Comparison of ENCODE assay signal across 26 cellular contexts in genomic region chr1:64942118-64942517, GRCh38. TPM values are rescaled to one million over a fixed set of nuclear protein-coding genes. Genes with fewer than 3 reads are reported as not detected.
DNase-seq lines count a peak whose midpoint lies in the region; ATAC-seq and TF ChIP-seq lines count a peak whose summit lies in the region.
"Had no signal": no experiment of that assay in that cellular context is flagged by ENCODE, and none has a peak within 500 bp of the region (broad histone marks: within the 10 kb centered on the region; RNA-seq: fewer than 3 reads in every experiment).

No MANE protein-coding gene starts in this region.

- POLR2A ChIA-PET in naive thymus-derived CD4-positive, alpha-beta T cell (lab: Charles Lee): interaction anchor here (0.9 kb wide), 1 partner anchor 22 kb away, joined by 3 read pairs; no protein-coding TSS in a partner anchor

- H3K4me2 ChIP-seq in BLaER1 treated with 17β-estradiol and CSF1 and Interleukin-3, amounts not matched to agents 10 nM and 100 nM: peak overlapping the region in 6 of 11 experiments; percentile 14 to 52 (median 28); a peak in 8 of 22 replicates
- 0 out of 2 replicates have a peak overlapping the region, but pooled peaks have one; percentile 10 for H3K4me2 ChIP-seq in MM.1S (ENCODE audit: low read depth, low read length)
- H3K4me2 ChIP-seq: GM23338, SK-N-SH had no signal

- peak overlapping the region; percentile 55 for H3K27ac Mint-ChIP-seq in activated naive CD4-positive, alpha-beta T cell treated with anti-CD3 and anti-CD28 coated beads, Interleukin-2, amount 50 U/mL, for 24 hours
- peak overlapping the region in 5 of 9 donors; percentile 0 to 47 (median 18) for H3K27ac Mint-ChIP-seq in naive thymus-derived CD4-positive, alpha-beta T cell
- no peak overlapping the region for H3K27ac Mint-ChIP-seq in Calu3 (ENCODE audit: unreplicated experiment)
- H3K27ac Mint-ChIP-seq: dendritic cell treated with granulocyte-macrophage colony-stimulating factor and Interleukin-4, amounts not matched to agents 40 ng/mL and 50 ng/mL, for 4 days; endodermal cell; mesothelial cell of epicardium; T-helper 1 cell treated with Interleukin-12 subunit alpha and Interleukin-12 subunit beta and Interleukin-4 antibody, amounts not matched to agents 30 μg/mL and 1 μg/mL, for 36 hours had no signal

- H3K4me1 Mint-ChIP-seq in activated naive CD4-positive, alpha-beta T cell treated with anti-CD3 and anti-CD28 coated beads, Interleukin-2, amount 50 U/mL, for 24 hours: peaks cover 81% of the 10 kb centered on the region
- H3K4me1 Mint-ChIP-seq in naive thymus-derived CD4-positive, alpha-beta T cell: peaks cover 32 to 92% (median 82%) of the 10 kb centered on the region in 7 donors
- H3K4me1 Mint-ChIP-seq in Calu3 (ENCODE audit: low read depth, unreplicated experiment): peaks cover 17% of the 10 kb centered on the region
- H3K4me1 Mint-ChIP-seq: endodermal cell, mesothelial cell of epicardium had no signal

- H3F3A ChIP-seq in MM.1S (ENCODE audit: insufficient read depth, low read length): no peaks in the 10 kb centered on the region

- peaks cover 0 to 53% (median 37%) of the 10 kb centered on the region in 11 experiments; a peak in 18 of 22 replicates for H3K9me3 ChIP-seq in BLaER1 treated with 17β-estradiol and CSF1 and Interleukin-3, amounts not matched to agents 10 nM and 100 nM (replicated peaks in 1 of 11)
- no peaks in the 10 kb centered on the region for H3K9me3 ChIP-seq in MM.1S (replicated peaks; ENCODE audit: insufficient read depth, low read length)
- no peaks in the 10 kb centered on the region for H3K9me3 ChIP-seq in naive thymus-derived CD4-positive, alpha-beta T cell (ENCODE audit: control insufficient read depth in 2 of 3, low read length in 3 of 3)
- H3K9me3 ChIP-seq: SK-N-SH, transverse colon had no signal

- no peaks in the 10 kb centered on the region for H3K9me3 Mint-ChIP-seq in activated naive CD4-positive, alpha-beta T cell treated with anti-CD3 and anti-CD28 coated beads, Interleukin-2, amount 50 U/mL, for 24 hours
- peaks cover 0 to 2% (median 0%) of the 10 kb centered on the region in 11 donors for H3K9me3 Mint-ChIP-seq in naive thymus-derived CD4-positive, alpha-beta T cell
- no peaks in the 10 kb centered on the region for H3K9me3 Mint-ChIP-seq in Calu3 (ENCODE audit: low read depth, unreplicated experiment)
- H3K9me3 Mint-ChIP-seq: dendritic cell treated with granulocyte-macrophage colony-stimulating factor and Interleukin-4, amounts not matched to agents 40 ng/mL and 50 ng/mL, for 4 days; endodermal cell; GM23338; T-helper 1 cell treated with Interleukin-12 subunit alpha and Interleukin-12 subunit beta and Interleukin-4 antibody, amounts not matched to agents 30 μg/mL and 1 μg/mL, for 36 hours had no signal

- peaks cover 0 to 97% (median 27%) of the 10 kb centered on the region in 11 experiments; a peak in 14 of 22 replicates for H4K20me1 ChIP-seq in BLaER1 treated with 17β-estradiol and CSF1 and Interleukin-3, amounts not matched to agents 10 nM and 100 nM
- peaks cover 4% of the 10 kb centered on the region; the same call in 1 of the 2 replicates for H4K20me1 ChIP-seq in MM.1S (ENCODE audit: insufficient read depth, low read length)

- peaks cover 0 to 38% (median 17%) of the 10 kb centered on the region in 11 experiments; a peak in 16 of 22 replicates for H3K36me3 ChIP-seq in BLaER1 treated with 17β-estradiol and CSF1 and Interleukin-3, amounts not matched to agents 10 nM and 100 nM
- H3K36me3 ChIP-seq in MM.1S (replicated peaks; ENCODE audit: insufficient read depth, low read length): no peaks in the 10 kb centered on the region
- H3K36me3 ChIP-seq in naive thymus-derived CD4-positive, alpha-beta T cell (ENCODE audit: control insufficient read depth in 2 of 3, insufficient read depth in 3 of 3, low read length in 3 of 3): no peaks in the 10 kb centered on the region
- H3K36me3 ChIP-seq: transverse colon had no signal

- H3K9ac ChIP-seq in BLaER1 treated with 17β-estradiol and CSF1 and Interleukin-3, amounts not matched to agents 10 nM and 100 nM: no peak overlapping the region
- no peak overlapping the region for H3K9ac ChIP-seq in MM.1S (ENCODE audit: low read length)
- H3K9ac ChIP-seq: SK-N-SH had no signal

- no peak overlapping the region for H2AFZ ChIP-seq in MM.1S (ENCODE audit: low read length)
- H2AFZ ChIP-seq: GM23338 had no signal

- H3K27ac ChIP-seq in BLaER1 treated with 17β-estradiol and CSF1 and Interleukin-3, amounts not matched to agents 10 nM and 100 nM: no peak overlapping the region
- no peak overlapping the region for H3K27ac ChIP-seq in MM.1S (ENCODE audit: low read length)
- H3K27ac ChIP-seq in naive thymus-derived CD4-positive, alpha-beta T cell (ENCODE audit: low read depth, low read length): no peak overlapping the region
- H3K27ac ChIP-seq: transverse colon had no signal

- H3K27me3 Mint-ChIP-seq in activated naive CD4-positive, alpha-beta T cell treated with anti-CD3 and anti-CD28 coated beads, Interleukin-2, amount 50 U/mL, for 24 hours: no peaks in the 10 kb centered on the region
- no peaks in the 10 kb centered on the region for H3K27me3 Mint-ChIP-seq in naive thymus-derived CD4-positive, alpha-beta T cell
- H3K27me3 Mint-ChIP-seq in Calu3 (ENCODE audit: unreplicated experiment): no peaks in the 10 kb centered on the region
- H3K27me3 Mint-ChIP-seq: dendritic cell treated with granulocyte-macrophage colony-stimulating factor and Interleukin-4, amounts not matched to agents 40 ng/mL and 50 ng/mL, for 4 days had no signal

- H3K79me2 ChIP-seq in MM.1S (ENCODE audit: low read length): peaks cover 97% of the 10 kb centered on the region

- H3K4me3 ChIP-seq in BLaER1 treated with 17β-estradiol and CSF1 and Interleukin-3, amounts not matched to agents 10 nM and 100 nM: no peak overlapping the region
- no peak overlapping the region for H3K4me3 ChIP-seq in MM.1S (ENCODE audit: low read length)
- H3K4me3 ChIP-seq in naive thymus-derived CD4-positive, alpha-beta T cell (ENCODE audit: low read length): no peak overlapping the region
- H3K4me3 ChIP-seq: GM23338, transverse colon had no signal

- H3K27me3 ChIP-seq in BLaER1 treated with 17β-estradiol and CSF1 and Interleukin-3, amounts not matched to agents 10 nM and 100 nM: no peaks in the 10 kb centered on the region
- H3K27me3 ChIP-seq in MM.1S (replicated peaks; ENCODE audit: insufficient read depth, low read length): no peaks in the 10 kb centered on the region
- no peaks in the 10 kb centered on the region for H3K27me3 ChIP-seq in naive thymus-derived CD4-positive, alpha-beta T cell (ENCODE audit: control insufficient read depth in 2 of 2, insufficient read depth in 2 of 2, low read length in 2 of 2)
- H3K27me3 ChIP-seq: transverse colon had no signal

- intact Hi-C loops in naive thymus-derived CD4-positive, alpha-beta T cell (cut with micrococcal nuclease): no loop called here
- intact Hi-C loops in Calu3 (cut with micrococcal nuclease; ENCODE audit: unreplicated experiment): no loop called here

- H3K4me3 Mint-ChIP-seq in activated naive CD4-positive, alpha-beta T cell treated with anti-CD3 and anti-CD28 coated beads, Interleukin-2, amount 50 U/mL, for 24 hours: no peak overlapping the region
- peak overlapping the region in 6 of 10 donors; percentile 0 to 51 (median 27) for H3K4me3 Mint-ChIP-seq in naive thymus-derived CD4-positive, alpha-beta T cell
- H3K4me3 Mint-ChIP-seq in Calu3 (ENCODE audit: low read depth, unreplicated experiment): no peak overlapping the region
- H3K4me3 Mint-ChIP-seq: dendritic cell treated with granulocyte-macrophage colony-stimulating factor and Interleukin-4, amounts not matched to agents 40 ng/mL and 50 ng/mL, for 4 days; endodermal cell; GM23338; mesothelial cell of epicardium; T-helper 1 cell treated with Interleukin-12 subunit alpha and Interleukin-12 subunit beta and Interleukin-4 antibody, amounts not matched to agents 30 μg/mL and 1 μg/mL, for 36 hours had no signal

- BruUV-seq in Calu3 (replicated peaks; lab: Mats Ljungman, UMichigan): no TSS peak

- TF ChIP-seq CTCF in MM.1S (IDR thresholded peaks at IDR 0.05; ENCODE audit: low read length) (no peak), Calu3 (IDR thresholded peaks at IDR 0.05; ENCODE audit: unreplicated experiment) (no peak)

- peaks cover 8% of the 10 kb centered on the region for H3K36me3 Mint-ChIP-seq in activated naive CD4-positive, alpha-beta T cell treated with anti-CD3 and anti-CD28 coated beads, Interleukin-2, amount 50 U/mL, for 24 hours
- H3K36me3 Mint-ChIP-seq in naive thymus-derived CD4-positive, alpha-beta T cell: peaks cover 0 to 24% (median 19%) of the 10 kb centered on the region in 5 donors
- H3K36me3 Mint-ChIP-seq in Calu3 (ENCODE audit: insufficient read depth, unreplicated experiment): peaks cover 5% of the 10 kb centered on the region

- H3K9me2 ChIP-seq in MM.1S (replicated peaks; ENCODE audit: insufficient read depth, low read length): no peaks in the 10 kb centered on the region
- H3K9me2 ChIP-seq: SK-N-SH had no signal

- no peak for ATAC-seq in naive thymus-derived CD4-positive, alpha-beta T cell

- CTCF ChIA-PET in naive thymus-derived CD4-positive, alpha-beta T cell (lab: Charles Lee): no interaction called here
- CTCF ChIA-PET in Calu3 (lab: Charles Lee): no interaction called here

- no peak for DNase-seq in activated naive CD4-positive, alpha-beta T cell treated with Interleukin-2 at 50 U/mL for 16 hours
- DNase-seq in MM.1S: no peak
- DNase-seq in naive thymus-derived CD4-positive, alpha-beta T cell: no peak
- DNase-seq in Calu3: no peak
- no peak for DNase-seq in activated effector memory CD4-positive, alpha-beta T cell treated with Interleukin-2 at 50 U/mL for 16 hours
- DNase-seq: activated CD4-positive, CD25-positive, alpha-beta regulatory T cell; activated CD8-positive, alpha-beta memory T cell treated with anti-CD3 and anti-CD28 coated beads, Interleukin-2, amount 50 U/mL, for 48 hours; activated effector memory CD4-positive, alpha-beta T cell treated with anti-CD3 and anti-CD28 coated beads, Interleukin-2, amount 50 U/mL, for 16 hours; C1 segment of cervical spinal cord; DMS79 treated with DMSO at 0.1 percent for 48 hours; endodermal cell; GDM1; Karpas-422; NCI-H1436; NK-92 treated with Interleukin-12 subunit alpha and Interleukin-12 subunit beta, amount 100 ng/mL, for 24 hours; occipital lobe; SK-N-SH; stimulated activated CD4-positive, alpha-beta T cell treated with anti-CD3 and anti-CD28 coated beads, Interleukin-15, amount 100 ng/mL, for 24 hours; stimulated activated CD4-positive, alpha-beta T cell treated with anti-CD3 and anti-CD28 coated beads, Interleukin-4, amount 100 ng/mL, for 4 hours; transverse colon had no signal

- H3K4me1 ChIP-seq in BLaER1 treated with 17β-estradiol and CSF1 and Interleukin-3, amounts not matched to agents 10 nM and 100 nM: peaks cover 12 to 36% (median 20%) of the 10 kb centered on the region in 10 experiments; a peak in 19 of 20 replicates
- peaks cover 37% of the 10 kb centered on the region for H3K4me1 ChIP-seq in MM.1S (ENCODE audit: low read length)
- peaks cover 23 to 29% of the 10 kb centered on the region in 2 donors for H3K4me1 ChIP-seq in naive thymus-derived CD4-positive, alpha-beta T cell (ENCODE audit: control insufficient read depth in 2 of 2, insufficient read depth in 2 of 2, low read length in 2 of 2)

RNA-seq across cellular contexts. Expression of gene JAK1, which starts 24.2 kb away (rescaled TPM):
- total RNA-seq in naive thymus-derived CD4-positive, alpha-beta T cell: 100 to 1,000 TPM; 210 to 365 (median 265) TPM
- 100 to 1,000 TPM; 197 to 288 TPM for polyA plus RNA-seq in naive thymus-derived CD4-positive, alpha-beta T cell
- total RNA-seq in Calu3 (2022): 107 and 130 TPM in 2 replicates

Comparison
In these comparisons a context has a peak if more than half of its experiments do, and no peak if none do; other contexts are left out.
1. H3K4me3 Mint-ChIP-seq: peak in naive thymus-derived CD4-positive, alpha-beta T cell (6 of 10); none in activated naive CD4-positive, alpha-beta T cell treated with anti-CD3 and anti-CD28 coated beads, Interleukin-2, amount 50 U/mL, for 24 hours (single experiment) and Calu3 (single experiment).